ENCODE assay signal across 1 cellular context in the genomic region with DNA sequence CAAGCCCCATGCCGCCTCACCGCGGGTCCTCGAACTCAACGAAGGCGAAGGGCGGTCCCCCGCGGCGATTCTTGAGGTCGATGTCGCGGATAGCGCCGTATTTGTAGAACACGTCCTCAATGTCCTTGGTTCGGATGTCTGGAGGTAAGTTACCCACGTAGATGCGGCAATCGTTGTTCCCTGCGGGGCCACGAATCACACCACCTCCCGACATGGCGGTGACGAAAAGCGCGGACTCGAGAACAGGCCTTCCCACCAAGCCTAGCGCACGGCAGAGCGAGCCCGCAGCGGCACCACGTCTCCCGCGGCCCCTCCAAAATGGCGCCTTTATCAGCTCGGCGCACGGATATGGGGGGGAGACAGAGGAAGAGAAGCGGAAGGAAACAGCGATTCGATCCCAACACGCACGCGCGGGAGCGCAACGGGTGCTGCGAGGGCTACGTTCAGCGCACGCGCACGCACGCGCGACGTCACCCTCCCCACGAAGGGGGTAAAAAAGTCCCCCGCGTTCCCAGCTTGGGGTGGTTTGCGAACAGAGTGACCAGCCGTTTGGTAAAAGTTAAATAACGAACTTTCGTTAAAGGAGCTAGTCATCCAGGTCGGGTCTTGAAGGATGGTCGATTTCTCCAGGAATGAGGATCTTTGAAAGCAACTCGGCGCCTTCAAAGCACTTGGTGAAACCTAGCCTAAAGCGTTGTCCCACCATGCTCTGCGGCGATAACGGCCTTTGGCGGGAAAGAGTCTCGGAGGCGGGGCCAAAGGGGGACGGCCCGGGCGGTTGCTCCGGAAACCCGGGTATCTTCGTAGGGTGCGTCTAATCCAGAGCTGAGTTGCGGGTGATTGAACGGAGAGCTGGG.
TF ChIP-seq lines count a peak whose summit lies in the region.

SRSF1 (minus strand) TSS at position 323 of the 857 bp plus-strand sequence; CDS start at position 214, 109 bp downstream.

TF ChIP-seq in neural cell, 6 proteins besides CTCF, POLR2A, EP300 and RAD21:
- TF ChIP-seq, protein P1, sequence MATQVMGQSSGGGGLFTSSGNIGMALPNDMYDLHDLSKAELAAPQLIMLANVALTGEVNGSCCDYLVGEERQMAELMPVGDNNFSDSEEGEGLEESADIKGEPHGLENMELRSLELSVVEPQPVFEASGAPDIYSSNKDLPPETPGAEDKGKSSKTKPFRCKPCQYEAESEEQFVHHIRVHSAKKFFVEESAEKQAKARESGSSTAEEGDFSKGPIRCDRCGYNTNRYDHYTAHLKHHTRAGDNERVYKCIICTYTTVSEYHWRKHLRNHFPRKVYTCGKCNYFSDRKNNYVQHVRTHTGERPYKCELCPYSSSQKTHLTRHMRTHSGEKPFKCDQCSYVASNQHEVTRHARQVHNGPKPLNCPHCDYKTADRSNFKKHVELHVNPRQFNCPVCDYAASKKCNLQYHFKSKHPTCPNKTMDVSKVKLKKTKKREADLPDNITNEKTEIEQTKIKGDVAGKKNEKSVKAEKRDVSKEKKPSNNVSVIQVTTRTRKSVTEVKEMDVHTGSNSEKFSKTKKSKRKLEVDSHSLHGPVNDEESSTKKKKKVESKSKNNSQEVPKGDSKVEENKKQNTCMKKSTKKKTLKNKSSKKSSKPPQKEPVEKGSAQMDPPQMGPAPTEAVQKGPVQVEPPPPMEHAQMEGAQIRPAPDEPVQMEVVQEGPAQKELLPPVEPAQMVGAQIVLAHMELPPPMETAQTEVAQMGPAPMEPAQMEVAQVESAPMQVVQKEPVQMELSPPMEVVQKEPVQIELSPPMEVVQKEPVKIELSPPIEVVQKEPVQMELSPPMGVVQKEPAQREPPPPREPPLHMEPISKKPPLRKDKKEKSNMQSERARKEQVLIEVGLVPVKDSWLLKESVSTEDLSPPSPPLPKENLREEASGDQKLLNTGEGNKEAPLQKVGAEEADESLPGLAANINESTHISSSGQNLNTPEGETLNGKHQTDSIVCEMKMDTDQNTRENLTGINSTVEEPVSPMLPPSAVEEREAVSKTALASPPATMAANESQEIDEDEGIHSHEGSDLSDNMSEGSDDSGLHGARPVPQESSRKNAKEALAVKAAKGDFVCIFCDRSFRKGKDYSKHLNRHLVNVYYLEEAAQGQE (IDR thresholded peaks at IDR 0.05; ENCODE audit: borderline replicate concordance) = peak; percentile 91
- peak; percentile 93 for TF ChIP-seq TAF1 (IDR thresholded peaks at IDR 0.05; ENCODE audit: low read depth)
- TF ChIP-seq POLR2AphosphoS5 (IDR thresholded peaks at IDR 0.05) = peak; percentile 99
- peak; percentile 84 for TF ChIP-seq MXI1 (conservative IDR thresholded peaks at IDR 0.05; ENCODE audit: poor library complexity, severe bottlenecking)
- TF ChIP-seq EZH2 (IDR thresholded peaks at IDR 0.05; ENCODE audit: borderline replicate concordance, insufficient read depth, low read length, poor library complexity, severe bottlenecking) = no peak
- peak; percentile 37 for TF ChIP-seq SMC3 (conservative IDR thresholded peaks at IDR 0.05; ENCODE audit: poor library complexity)
